ENCODE assay signal across 1 cellular context in the genomic region with DNA sequence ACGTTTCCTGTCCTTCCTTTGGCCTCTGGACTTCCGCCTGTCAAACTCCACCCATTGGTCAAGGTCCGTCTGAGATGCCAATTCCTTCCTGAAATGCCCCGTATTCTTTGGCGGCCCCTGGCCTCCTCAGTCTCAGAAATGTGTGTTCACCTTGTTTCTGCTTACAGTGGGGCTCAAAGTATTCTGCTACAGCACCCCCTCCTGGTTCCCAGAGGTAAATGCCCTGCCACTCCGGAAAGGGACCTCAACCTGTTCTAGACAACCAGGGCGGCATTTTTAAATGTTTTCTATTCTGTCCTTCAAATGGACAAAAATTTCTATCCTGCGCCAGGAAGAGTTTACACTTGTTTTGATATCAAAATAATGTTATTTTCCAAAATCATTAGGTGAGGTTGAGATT.
TF ChIP-seq lines count a peak whose summit lies in the region.

No MANE protein-coding gene starts in this region.

TF ChIP-seq in GM23338, 12 proteins besides CTCF, POLR2A, EP300 and RAD21 (continued from another document):
- TF ChIP-seq, protein P1, sequence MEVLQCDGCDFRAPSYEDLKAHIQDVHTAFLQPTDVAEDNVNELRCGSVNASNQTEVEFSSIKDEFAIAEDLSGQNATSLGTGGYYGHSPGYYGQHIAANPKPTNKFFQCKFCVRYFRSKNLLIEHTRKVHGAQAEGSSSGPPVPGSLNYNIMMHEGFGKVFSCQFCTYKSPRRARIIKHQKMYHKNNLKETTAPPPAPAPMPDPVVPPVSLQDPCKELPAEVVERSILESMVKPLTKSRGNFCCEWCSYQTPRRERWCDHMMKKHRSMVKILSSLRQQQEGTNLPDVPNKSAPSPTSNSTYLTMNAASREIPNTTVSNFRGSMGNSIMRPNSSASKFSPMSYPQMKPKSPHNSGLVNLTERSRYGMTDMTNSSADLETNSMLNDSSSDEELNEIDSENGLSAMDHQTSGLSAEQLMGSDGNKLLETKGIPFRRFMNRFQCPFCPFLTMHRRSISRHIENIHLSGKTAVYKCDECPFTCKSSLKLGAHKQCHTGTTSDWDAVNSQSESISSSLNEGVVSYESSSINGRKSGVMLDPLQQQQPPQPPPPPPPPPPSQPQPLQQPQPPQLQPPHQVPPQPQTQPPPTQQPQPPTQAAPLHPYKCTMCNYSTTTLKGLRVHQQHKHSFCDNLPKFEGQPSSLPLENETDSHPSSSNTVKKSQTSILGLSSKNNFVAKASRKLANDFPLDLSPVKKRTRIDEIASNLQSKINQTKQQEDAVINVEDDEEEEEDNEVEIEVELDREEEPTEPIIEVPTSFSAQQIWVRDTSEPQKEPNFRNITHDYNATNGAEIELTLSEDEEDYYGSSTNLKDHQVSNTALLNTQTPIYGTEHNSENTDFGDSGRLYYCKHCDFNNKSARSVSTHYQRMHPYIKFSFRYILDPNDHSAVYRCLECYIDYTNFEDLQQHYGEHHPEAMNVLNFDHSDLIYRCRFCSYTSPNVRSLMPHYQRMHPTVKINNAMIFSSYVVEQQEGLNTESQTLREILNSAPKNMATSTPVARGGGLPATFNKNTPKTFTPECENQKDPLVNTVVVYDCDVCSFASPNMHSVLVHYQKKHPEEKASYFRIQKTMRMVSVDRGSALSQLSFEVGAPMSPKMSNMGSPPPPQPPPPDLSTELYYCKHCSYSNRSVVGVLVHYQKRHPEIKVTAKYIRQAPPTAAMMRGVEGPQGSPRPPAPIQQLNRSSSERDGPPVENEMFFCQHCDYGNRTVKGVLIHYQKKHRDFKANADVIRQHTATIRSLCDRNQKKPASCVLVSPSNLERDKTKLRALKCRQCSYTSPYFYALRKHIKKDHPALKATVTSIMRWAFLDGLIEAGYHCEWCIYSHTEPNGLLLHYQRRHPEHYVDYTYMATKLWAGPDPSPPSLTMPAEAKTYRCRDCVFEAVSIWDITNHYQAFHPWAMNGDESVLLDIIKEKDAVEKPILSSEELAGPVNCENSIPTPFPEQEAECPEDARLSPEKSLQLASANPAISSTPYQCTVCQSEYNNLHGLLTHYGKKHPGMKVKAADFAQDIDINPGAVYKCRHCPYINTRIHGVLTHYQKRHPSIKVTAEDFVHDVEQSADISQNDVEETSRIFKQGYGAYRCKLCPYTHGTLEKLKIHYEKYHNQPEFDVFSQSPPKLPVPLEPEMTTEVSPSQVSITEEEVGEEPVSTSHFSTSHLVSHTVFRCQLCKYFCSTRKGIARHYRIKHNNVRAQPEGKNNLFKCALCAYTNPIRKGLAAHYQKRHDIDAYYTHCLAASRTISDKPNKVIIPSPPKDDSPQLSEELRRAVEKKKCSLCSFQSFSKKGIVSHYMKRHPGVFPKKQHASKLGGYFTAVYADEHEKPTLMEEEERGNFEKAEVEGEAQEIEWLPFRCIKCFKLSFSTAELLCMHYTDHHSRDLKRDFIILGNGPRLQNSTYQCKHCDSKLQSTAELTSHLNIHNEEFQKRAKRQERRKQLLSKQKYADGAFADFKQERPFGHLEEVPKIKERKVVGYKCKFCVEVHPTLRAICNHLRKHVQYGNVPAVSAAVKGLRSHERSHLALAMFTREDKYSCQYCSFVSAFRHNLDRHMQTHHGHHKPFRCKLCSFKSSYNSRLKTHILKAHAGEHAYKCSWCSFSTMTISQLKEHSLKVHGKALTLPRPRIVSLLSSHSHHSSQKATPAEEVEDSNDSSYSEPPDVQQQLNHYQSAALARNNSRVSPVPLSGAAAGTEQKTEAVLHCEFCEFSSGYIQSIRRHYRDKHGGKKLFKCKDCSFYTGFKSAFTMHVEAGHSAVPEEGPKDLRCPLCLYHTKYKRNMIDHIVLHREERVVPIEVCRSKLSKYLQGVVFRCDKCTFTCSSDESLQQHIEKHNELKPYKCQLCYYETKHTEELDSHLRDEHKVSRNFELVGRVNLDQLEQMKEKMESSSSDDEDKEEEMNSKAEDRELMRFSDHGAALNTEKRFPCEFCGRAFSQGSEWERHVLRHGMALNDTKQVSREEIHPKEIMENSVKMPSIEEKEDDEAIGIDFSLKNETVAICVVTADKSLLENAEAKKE (CRISPR knock-in tag; IDR thresholded peaks at IDR 0.05) = no peak
